ENCODE assay signal across 8 cellular contexts in genomic region chr17:58082870-58083490, GRCh38.
DNase-seq lines count a peak whose midpoint lies in the region; ATAC-seq and TF ChIP-seq lines count a peak whose summit lies in the region.

TSS of gene DYNLL2 (plus strand) at chr17:58083419. CDS start at chr17:58087091, 3,672 bp downstream.

- peak; percentile 76 for DNase-seq in AG09319 (ENCODE audit: extremely low read depth, low read depth)
- DNase-seq in NCI-H510A treated with DMSO at 0.1 percent for 48 hours (lab: John Stamatoyannopoulos, UW) = peak; percentile 87
- peak; percentile 93 for DNase-seq in activated CD4-positive, alpha-beta T cell treated with anti-CD3 and anti-CD28 coated beads for 48 hours
- DNase-seq in stimulated activated CD4-positive, alpha-beta T cell treated with anti-CD3 and anti-CD28 coated beads, Interleukin-1b, Interleukin-23, amount 100 ng/mL, for 24 hours (ENCODE audit: low read depth in 4 of 4, low spot score in 1 of 4) = peak; percentile 72 to 89 (median 84)

- TF ChIP-seq CTCF in AG09319 (IDR thresholded peaks at IDR 0.05; ENCODE audit: low read depth, low read length) = no peak

- H3K27me3 ChIP-seq in layer of hippocampus (ENCODE audit: control insufficient read depth, insufficient read depth, low read length) = no peaks in the 10 kb centered on the region

- peak; percentile 75 for TF ChIP-seq POLR2A in GM19099 (IDR thresholded peaks at IDR 0.05; ENCODE audit: extremely low read depth, insufficient read length, low read depth)

- H3K27ac ChIP-seq in cingulate gyrus (ENCODE audit: low read depth, low read length) = peak within 1 kb of the TSS; percentile 90
- H3K27ac ChIP-seq in layer of hippocampus (ENCODE audit: low read depth, low read length) = peak within 1 kb of the TSS; percentile 89

- peak; percentile 80 for ATAC-seq in HG03432 (IDR thresholded peaks at IDR 0.05; ENCODE audit: unreplicated experiment)

Comparison
In these comparisons a context has a peak if more than half of its experiments do, and no peak if none do; other contexts are left out.
1. Peak in every context shown above with its lines: DNase-seq, ATAC-seq and H3K27ac ChIP-seq.